Comparison of ENCODE assay signal across 30 cellular contexts in the genomic region with DNA sequence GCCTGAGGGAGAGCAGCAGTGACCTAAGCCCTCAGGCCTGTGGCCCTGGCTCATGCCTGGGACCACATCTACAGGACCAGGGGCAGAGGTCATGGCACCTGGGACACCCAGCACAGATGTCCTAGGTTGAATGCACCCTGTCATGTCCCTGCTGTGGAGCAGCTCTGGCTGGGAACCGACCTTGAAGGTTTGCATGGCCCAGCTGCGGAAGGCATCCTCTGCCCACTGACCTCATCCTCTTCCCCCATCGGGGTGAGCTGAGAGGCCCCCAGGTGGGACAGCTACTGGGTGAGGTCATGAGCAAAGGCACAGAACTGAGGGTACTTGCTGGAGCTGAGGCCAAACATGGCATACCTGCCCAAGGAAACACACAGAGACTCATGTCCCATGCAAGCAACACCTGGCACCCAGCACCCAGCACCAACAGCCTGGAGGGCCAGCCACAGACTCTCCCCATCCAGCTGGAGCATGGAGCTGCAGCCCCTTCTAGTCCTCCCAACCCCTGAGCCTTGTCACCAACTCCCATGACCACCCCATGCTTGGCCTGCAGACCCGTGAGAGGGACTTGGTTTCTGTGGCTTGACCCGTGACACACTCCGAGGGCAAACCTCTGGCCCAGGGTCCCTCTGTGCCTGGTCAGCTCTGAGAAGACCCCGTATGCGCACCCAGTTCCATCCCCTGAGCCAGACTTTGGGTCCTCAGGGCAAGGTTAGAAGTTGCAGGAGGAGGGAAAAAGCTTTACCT.
"Had no signal": no experiment of that assay in that cellular context is flagged by ENCODE, and none has a peak within 500 bp of the region (broad histone marks: within the 10 kb centered on the region; RNA-seq: fewer than 3 reads in every experiment).

No MANE protein-coding gene starts in this region.

- H3K4me1 ChIP-seq: colonic mucosa, esophagus squamous epithelium, gastroesophageal sphincter had no signal

- DNase-seq: activated B cell treated with CpG ODN at 0.5 μM for 24 hours; activated CD4-positive, alpha-beta T cell treated with anti-CD3 and anti-CD28 coated beads for 48 hours; activated CD4-positive, alpha-beta T cell treated with anti-CD3 and anti-CD28 coated beads, Interleukin-2, amount 50 U/mL, for 1 hour; activated CD4-positive, alpha-beta T cell treated with anti-CD3 and anti-CD28 coated beads, Interleukin-2, amount 50 U/mL, for 48 hours; activated CD8-positive, alpha-beta memory T cell treated with anti-CD3 and anti-CD28 coated beads, Interleukin-2, amount 10 ng/mL, durations not matched to agents 7 days and 5 days; activated CD8-positive, alpha-beta memory T cell treated with anti-CD3 and anti-CD28 coated beads, Interleukin-2, amount 50 U/mL, for 4 hours; activated CD8-positive, alpha-beta T cell treated with anti-CD3 and anti-CD28 coated beads, Interleukin-2, amount 10 ng/mL, durations not matched to agents 7 days and 5 days; activated effector memory CD4-positive, alpha-beta T cell treated with anti-CD3 and anti-CD28 coated beads, Interleukin-2, amount 50 U/mL, for 16 hours; activated naive CD4-positive, alpha-beta T cell treated with anti-CD3 and anti-CD28 coated beads for 36 hours; activated naive CD8-positive, alpha-beta T cell treated with anti-CD3 and anti-CD28 coated beads for 36 hours; activated T-cell treated with anti-CD3 and anti-CD28 coated beads, Interleukin-2, amount 50 U/mL, for 1 hour; activated T-cell treated with anti-CD3 and anti-CD28 coated beads, Interleukin-2, amount 50 U/mL, for 48 hours; amniotic stem cell; anterior cingulate cortex; brain microvascular endothelial cell; colonic mucosa; effector CD8-positive, alpha-beta T cell; esophagus squamous epithelium; foreskin melanocyte; SW 1271; T-cell; T-helper 9 cell; WERI-Rb-1 had no signal

- H3K27me3 ChIP-seq: brain microvascular endothelial cell, colonic mucosa, gastroesophageal sphincter had no signal

- H3K9me3 Mint-ChIP-seq: activated B cell treated with CpG ODN at 0.5 μM for 24 hours; activated naive CD4-positive, alpha-beta T cell treated with anti-CD3 and anti-CD28 coated beads for 36 hours; activated naive CD4-positive, alpha-beta T cell treated with anti-CD3 and anti-CD28 coated beads, Interleukin-2, amount 50 U/mL, for 24 hours; activated naive CD8-positive, alpha-beta T cell treated with anti-CD3 and anti-CD28 coated beads for 36 hours; activated T-helper 1 cell treated with anti-CD3 and anti-CD28 coated beads, Interleukin-12 subunit alpha, Interleukin-12 subunit beta, Interleukin-2, Interleukin-4 antibody, amounts not matched to agents 30 ng/mL and 10 ng/mL and 1 ng/mL, durations not matched to agents 14 hours and 24 hours and 36 hours; activated T-helper 2 cell treated with anti-CD3 and anti-CD28 coated beads, Interferon-gamma antibody, Interleukin-2, Interleukin-4, amounts not matched to agents 10 μg/mL and 5 μg/mL and 100 μg/mL, durations not matched to agents 14 hours and 24 hours and 36 hours; T-cell; T-helper 1 cell treated with Interleukin-12 subunit alpha and Interleukin-12 subunit beta and Interleukin-4 antibody, amounts not matched to agents 30 μg/mL and 1 μg/mL, for 36 hours had no signal

- ATAC-seq: activated CD4-positive, CD25-positive, alpha-beta regulatory T cell treated with anti-CD3 and anti-CD28 coated beads, Interleukin-2, amount 50 U/mL, for 24 hours; activated CD8-positive, alpha-beta memory T cell treated with anti-CD3 and anti-CD28 coated beads, Interleukin-2, amount 10 ng/mL, durations not matched to agents 7 days and 5 days; activated CD8-positive, alpha-beta T cell treated with anti-CD3 and anti-CD28 coated beads, Interleukin-2, amount 10 ng/mL, durations not matched to agents 7 days and 5 days; gastroesophageal sphincter; T-cell had no signal

- H3K4me1 Mint-ChIP-seq: activated B cell treated with CpG ODN at 0.5 μM for 24 hours; activated CD8-positive, alpha-beta memory T cell treated with anti-CD3 and anti-CD28 coated beads, Interleukin-2, amount 10 ng/mL, durations not matched to agents 7 days and 5 days; activated naive CD4-positive, alpha-beta T cell treated with anti-CD3 and anti-CD28 coated beads, Interleukin-2, amount 50 U/mL, for 24 hours; activated naive CD8-positive, alpha-beta T cell treated with anti-CD3 and anti-CD28 coated beads for 36 hours; T-cell had no signal

- H3K9me3 ChIP-seq: colonic mucosa, esophagus squamous epithelium, gastroesophageal sphincter had no signal

- H3K36me3 ChIP-seq: brain microvascular endothelial cell, colonic mucosa, esophagus squamous epithelium, gastroesophageal sphincter, WERI-Rb-1 had no signal

- H3K27ac Mint-ChIP-seq: activated B cell treated with CpG ODN at 0.5 μM for 24 hours; activated CD8-positive, alpha-beta memory T cell treated with anti-CD3 and anti-CD28 coated beads, Interleukin-2, amount 10 ng/mL, durations not matched to agents 7 days and 5 days; activated CD8-positive, alpha-beta T cell treated with anti-CD3 and anti-CD28 coated beads, Interleukin-2, amount 10 ng/mL, durations not matched to agents 7 days and 5 days; activated naive CD4-positive, alpha-beta T cell treated with anti-CD3 and anti-CD28 coated beads for 36 hours; activated naive CD4-positive, alpha-beta T cell treated with anti-CD3 and anti-CD28 coated beads, Interleukin-2, amount 50 U/mL, for 24 hours; activated naive CD8-positive, alpha-beta T cell treated with anti-CD3 and anti-CD28 coated beads for 36 hours; activated T-helper 1 cell treated with anti-CD3 and anti-CD28 coated beads, Interleukin-12 subunit alpha, Interleukin-12 subunit beta, Interleukin-2, Interleukin-4 antibody, amounts not matched to agents 30 ng/mL and 10 ng/mL and 1 ng/mL, durations not matched to agents 14 hours and 24 hours and 36 hours; activated T-helper 2 cell treated with anti-CD3 and anti-CD28 coated beads, Interferon-gamma antibody, Interleukin-2, Interleukin-4, amounts not matched to agents 10 μg/mL and 5 μg/mL and 100 μg/mL, durations not matched to agents 14 hours and 24 hours and 36 hours; T-cell; T-helper 1 cell treated with Interleukin-12 subunit alpha and Interleukin-12 subunit beta and Interleukin-4 antibody, amounts not matched to agents 30 μg/mL and 1 μg/mL, for 36 hours had no signal

- H3K4me3 ChIP-seq: colonic mucosa, esophagus squamous epithelium, gastroesophageal sphincter had no signal

- H3K27ac ChIP-seq: brain microvascular endothelial cell, colonic mucosa, epithelial cell of prostate, esophagus squamous epithelium, gastroesophageal sphincter, WERI-Rb-1 had no signal

- H3K4me3 Mint-ChIP-seq: activated B cell treated with CpG ODN at 0.5 μM for 24 hours; activated CD8-positive, alpha-beta memory T cell treated with anti-CD3 and anti-CD28 coated beads, Interleukin-2, amount 10 ng/mL, durations not matched to agents 7 days and 5 days; activated CD8-positive, alpha-beta T cell treated with anti-CD3 and anti-CD28 coated beads, Interleukin-2, amount 10 ng/mL, durations not matched to agents 7 days and 5 days; activated naive CD4-positive, alpha-beta T cell treated with anti-CD3 and anti-CD28 coated beads for 36 hours; activated naive CD4-positive, alpha-beta T cell treated with anti-CD3 and anti-CD28 coated beads, Interleukin-2, amount 50 U/mL, for 24 hours; activated naive CD8-positive, alpha-beta T cell treated with anti-CD3 and anti-CD28 coated beads for 36 hours; activated T-helper 1 cell treated with anti-CD3 and anti-CD28 coated beads, Interleukin-12 subunit alpha, Interleukin-12 subunit beta, Interleukin-2, Interleukin-4 antibody, amounts not matched to agents 30 ng/mL and 10 ng/mL and 1 ng/mL, durations not matched to agents 14 hours and 24 hours and 36 hours; T-cell; T-helper 1 cell treated with Interleukin-12 subunit alpha and Interleukin-12 subunit beta and Interleukin-4 antibody, amounts not matched to agents 30 μg/mL and 1 μg/mL, for 36 hours had no signal

- H3K36me3 Mint-ChIP-seq: activated CD8-positive, alpha-beta memory T cell treated with anti-CD3 and anti-CD28 coated beads, Interleukin-2, amount 10 ng/mL, durations not matched to agents 7 days and 5 days; activated naive CD4-positive, alpha-beta T cell treated with anti-CD3 and anti-CD28 coated beads, Interleukin-2, amount 50 U/mL, for 24 hours; activated naive CD8-positive, alpha-beta T cell treated with anti-CD3 and anti-CD28 coated beads for 36 hours; T-cell had no signal

- H3K27me3 Mint-ChIP-seq: activated B cell treated with CpG ODN at 0.5 μM for 24 hours; activated CD8-positive, alpha-beta memory T cell treated with anti-CD3 and anti-CD28 coated beads, Interleukin-2, amount 10 ng/mL, durations not matched to agents 7 days and 5 days; activated naive CD4-positive, alpha-beta T cell treated with anti-CD3 and anti-CD28 coated beads, Interleukin-2, amount 50 U/mL, for 24 hours; activated naive CD8-positive, alpha-beta T cell treated with anti-CD3 and anti-CD28 coated beads for 36 hours; T-cell had no signal
